Comparison of ENCODE assay signal across 19 cellular contexts in the genomic region with DNA sequence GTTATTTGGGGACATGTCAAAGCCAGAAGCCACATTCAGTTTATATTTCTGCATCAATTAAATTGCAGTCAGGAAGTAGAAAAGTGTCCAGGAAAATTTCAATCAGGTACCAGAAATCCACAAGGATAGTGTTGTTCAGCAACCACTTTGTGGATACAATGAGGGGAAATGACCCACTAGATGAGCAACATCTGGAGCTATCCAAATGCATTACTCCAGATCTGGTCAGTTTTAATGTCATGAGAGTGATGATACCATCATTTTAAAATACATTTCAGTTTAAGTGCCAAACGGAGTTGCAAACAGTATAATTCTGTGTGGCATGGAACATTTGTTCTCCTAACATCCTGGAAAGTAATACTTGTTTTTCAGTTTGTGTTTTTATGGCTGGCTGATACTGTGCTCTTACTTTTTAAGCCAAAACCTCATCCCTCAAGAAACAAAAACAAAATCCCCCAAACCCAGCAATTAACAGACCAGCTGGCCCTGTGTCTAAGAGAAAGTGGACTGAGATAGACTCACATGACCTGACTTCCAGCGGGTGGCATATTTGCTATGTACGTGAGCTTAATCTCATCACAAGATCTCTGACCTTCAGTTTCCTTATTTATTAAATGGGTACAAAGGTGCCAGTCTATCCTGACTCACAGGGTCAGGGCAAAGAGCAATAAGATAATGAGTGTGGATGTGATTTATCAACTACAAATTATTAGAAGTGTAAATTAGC. TPM values are rescaled to one million over a fixed set of nuclear protein-coding genes. Genes with fewer than 3 reads are reported as not detected.
DNase-seq lines count a peak whose midpoint lies in the region; ATAC-seq, FAIRE-seq and TF ChIP-seq lines count a peak whose summit lies in the region.
"Had no signal": no experiment of that assay in that cellular context is flagged by ENCODE, and none has a peak within 500 bp of the region (broad histone marks: within the 10 kb centered on the region; RNA-seq: fewer than 3 reads in every experiment).

No MANE protein-coding gene starts in this region.

- CTCF ChIA-PET in Calu3 (lab: Charles Lee), result interaction anchor here (0.7 kb wide), 1 partner anchor 187 kb away, joined by 3 read pairs; no protein-coding TSS in a partner anchor

- H3K27ac ChIP-seq in colonic mucosa, result peak overlapping the region; percentile 26
- H3K27ac ChIP-seq in right lobe of liver, result no peak overlapping the region
- H3K27ac ChIP-seq: brain microvascular endothelial cell had no signal

- H3K27me3 ChIP-seq in colonic mucosa (no peaks in the 10 kb centered on the region), right lobe of liver (no peaks in the 10 kb centered on the region)
- H3K27me3 ChIP-seq: brain microvascular endothelial cell had no signal

- H3K36me3 ChIP-seq in colonic mucosa (no peaks in the 10 kb centered on the region), right lobe of liver (no peaks in the 10 kb centered on the region)
- H3K36me3 ChIP-seq: brain microvascular endothelial cell had no signal

- DNase-seq in DMS53 (lab: John Stamatoyannopoulos, UW) (peak; percentile 74), NCI-H524 treated with DMSO at 0.1 percent for 48 hours (lab: John Stamatoyannopoulos, UW) (peak; percentile 5), colonic mucosa (no peak), right lobe of liver (no peak), GM12891 (ENCODE audit: insufficient read length, low spot score) (no peak), Calu3 (no peak), left cardiac atrium (no peak)
- no peak for DNase-seq in NK-92 treated with Interleukin-12 subunit alpha and Interleukin-12 subunit beta, amount 100 ng/mL, for 24 hours (lab: John Stamatoyannopoulos, UW)
- DNase-seq: activated CD8-positive, alpha-beta T cell treated with anti-CD3 and anti-CD28 coated beads for 36 hours; activated naive CD8-positive, alpha-beta T cell treated with anti-CD3 and anti-CD28 coated beads, Interleukin-2, amount 10 ng/mL, durations not matched to agents 7 days and 5 days; brain microvascular endothelial cell; CD4-positive, alpha-beta T cell; cortex of kidney; DND-41; GOT3; left ventricle myocardium superior; NCI-H526 treated with DMSO at 0.1 percent for 48 hours; RPMI8226; stimulated activated CD4-positive, alpha-beta T cell treated with anti-CD3 and anti-CD28 coated beads, Interleukin-2, amount 100 ng/mL, for 48 hours had no signal

- peaks cover 8% of the 10 kb centered on the region for H3K4me1 Mint-ChIP-seq in Calu3 (ENCODE audit: low read depth, unreplicated experiment)
- H3K4me1 Mint-ChIP-seq: activated naive CD8-positive, alpha-beta T cell treated with anti-CD3 and anti-CD28 coated beads, Interleukin-2, amount 10 ng/mL, durations not matched to agents 7 days and 5 days had no signal

- TF ChIP-seq POLR2A in right lobe of liver (IDR thresholded peaks at IDR 0.05) (no peak), GM12891 (IDR thresholded peaks at IDR 0.05; ENCODE audit: low read depth, low read length) (no peak)

- no peak overlapping the region for H3K4me3 ChIP-seq in colonic mucosa
- H3K4me3 ChIP-seq in right lobe of liver, result no peak overlapping the region

- WGBS in right lobe of liver (ENCODE audit: insufficient coverage, low coverage, low lambda C conversion rate, missing lambda C conversion rate), result 15% methylated on average over 3 of the region's 3 CpGs

- no peaks in the 10 kb centered on the region for H3K9me3 Mint-ChIP-seq in Calu3 (ENCODE audit: low read depth, unreplicated experiment)
- H3K9me3 Mint-ChIP-seq: activated CD8-positive, alpha-beta T cell treated with anti-CD3 and anti-CD28 coated beads for 36 hours; activated naive CD8-positive, alpha-beta T cell treated with anti-CD3 and anti-CD28 coated beads, Interleukin-2, amount 10 ng/mL, durations not matched to agents 7 days and 5 days; CD4-positive, alpha-beta T cell had no signal

- no peak for FAIRE-seq in GM12891 (lab: Jason Lieb, UNC)

- peaks cover 5% of the 10 kb centered on the region for H3K4me1 ChIP-seq in colonic mucosa
- H3K4me1 ChIP-seq in right lobe of liver, result peaks cover 0 to 8% (median 2%) of the 10 kb centered on the region in 4 donors

- no peaks in the 10 kb centered on the region for H3K36me3 Mint-ChIP-seq in Calu3 (ENCODE audit: insufficient read depth, unreplicated experiment)
- H3K36me3 Mint-ChIP-seq: activated naive CD8-positive, alpha-beta T cell treated with anti-CD3 and anti-CD28 coated beads, Interleukin-2, amount 10 ng/mL, durations not matched to agents 7 days and 5 days had no signal

- no peak overlapping the region for H3K4me3 Mint-ChIP-seq in Calu3 (ENCODE audit: low read depth, unreplicated experiment)
- H3K4me3 Mint-ChIP-seq: activated CD8-positive, alpha-beta T cell treated with anti-CD3 and anti-CD28 coated beads for 36 hours; activated naive CD8-positive, alpha-beta T cell treated with anti-CD3 and anti-CD28 coated beads, Interleukin-2, amount 10 ng/mL, durations not matched to agents 7 days and 5 days; CD4-positive, alpha-beta T cell had no signal

- H3K9me3 ChIP-seq in colonic mucosa (no peaks in the 10 kb centered on the region), right lobe of liver (no peaks in the 10 kb centered on the region)

- no peaks in the 10 kb centered on the region for H3K27me3 Mint-ChIP-seq in Calu3 (ENCODE audit: unreplicated experiment)

- H3K9ac ChIP-seq in colonic mucosa (ENCODE audit: low read depth in 2 of 2, low read length in 2 of 2), result no peak overlapping the region

- TF ChIP-seq CTCF in colonic mucosa (IDR thresholded peaks at IDR 0.05) (no peak), right lobe of liver (IDR thresholded peaks at IDR 0.05) (no peak), Calu3 (IDR thresholded peaks at IDR 0.05; ENCODE audit: unreplicated experiment) (no peak)

- no peak overlapping the region for H3K27ac Mint-ChIP-seq in Calu3 (ENCODE audit: unreplicated experiment)
- H3K27ac Mint-ChIP-seq: activated CD8-positive, alpha-beta T cell treated with anti-CD3 and anti-CD28 coated beads for 36 hours; activated naive CD8-positive, alpha-beta T cell treated with anti-CD3 and anti-CD28 coated beads, Interleukin-2, amount 10 ng/mL, durations not matched to agents 7 days and 5 days; CD4-positive, alpha-beta T cell had no signal

- intact Hi-C loops in colonic mucosa (cut with DNase I), result no loop called here
- intact Hi-C loops in right lobe of liver (cut with DNase I), result no loop called here
- intact Hi-C loops in Calu3 (cut with micrococcal nuclease; ENCODE audit: unreplicated experiment), result no loop called here
- intact Hi-C loops in left cardiac atrium (cut with DNase I), result no loop called here

- BruUV-seq in Calu3 (replicated peaks; lab: Mats Ljungman, UMichigan), result no TSS peak

- ATAC-seq in right lobe of liver, result peak; percentile 68 to 91 (median 77)
- no peak for ATAC-seq in left cardiac atrium
- ATAC-seq: activated CD8-positive, alpha-beta T cell treated with anti-CD3 and anti-CD28 coated beads for 36 hours; left ventricle myocardium superior had no signal

TF ChIP-seq in GM12891, 5 proteins besides CTCF, POLR2A, EP300 and RAD21:
- TF ChIP-seq SPI1 (IDR thresholded peaks at IDR 0.05; ENCODE audit: low read depth, low read length), result no peak

RNA-seq across cellular contexts. Expression of gene CNKSR3, which starts 58.8 kb away (rescaled TPM):
- total RNA-seq in colonic mucosa, result 10 to 100 TPM; 13.1 to 31.5 TPM
- total RNA-seq in right lobe of liver, result 10 to 100 TPM; 19.8 to 43.4 (median 26.9) TPM
- 0.32 TPM for polyA plus RNA-seq in GM12891 (2012; ENCODE audit: low read depth, missing spikeins)
- 4.0 and 4.7 TPM in 2 replicates for total RNA-seq in Calu3 (2022)
- total RNA-seq in left cardiac atrium, result 10 to 100 TPM; 16.6 to 18.8 TPM
- total RNA-seq: activated naive CD8-positive, alpha-beta T cell treated with anti-CD3 and anti-CD28 coated beads, Interleukin-2, amount 10 ng/mL, durations not matched to agents 7 days and 5 days had no signal

Comparison
In these comparisons a context has a peak if more than half of its experiments do, and no peak if none do; other contexts are left out.
1. DNase-seq: peak in DMS53 (single experiment) and NCI-H524 treated with DMSO at 0.1 percent for 48 hours (single experiment); none in colonic mucosa (single experiment), right lobe of liver (0 of 3), GM12891 (single experiment), Calu3 (single experiment), left cardiac atrium (single experiment) and NK-92 treated with Interleukin-12 subunit alpha and Interleukin-12 subunit beta, amount 100 ng/mL, for 24 hours (single experiment).
2. ATAC-seq: peak in right lobe of liver (4 of 4); none in left cardiac atrium (0 of 2).